ENCODE assay signal across 8 cellular contexts in genomic region chr7:30049173-30049572, GRCh38.
"Had no signal": no experiment of that assay in that cellular context is flagged by ENCODE, and none has a peak within 500 bp of the region (broad histone marks: within the 10 kb centered on the region; RNA-seq: fewer than 3 reads in every experiment).

No MANE protein-coding gene starts in this region.

- H2AFZ ChIP-seq: GM23248 had no signal

- H3K9me3 ChIP-seq: HAP-1 had no signal

- DNase-seq: GOT3, H7, HFFc6, KBM-7 had no signal

- H3K4me3 ChIP-seq: GM23248, HAP-1 had no signal

- H3K4me1 ChIP-seq: HAP-1 had no signal

- ATAC-seq: HCT116 had no signal

- H3K27ac ChIP-seq: GM23248, HL-60 had no signal

- H3K9ac ChIP-seq: GM23248 had no signal
